Comparison of ENCODE assay signal across 8 cellular contexts in genomic region chrX:17376381-17377046, GRCh38. TPM values are rescaled to one million over a fixed set of nuclear protein-coding genes. Genes with fewer than 3 reads are reported as not detected.
DNase-seq lines count a peak whose midpoint lies in the region; ATAC-seq and TF ChIP-seq lines count a peak whose summit lies in the region.

No MANE protein-coding gene starts in this region.

- H3K9me2 ChIP-seq in MM.1S (replicated peaks; ENCODE audit: insufficient read depth, low read length): no peaks in the 10 kb centered on the region

- H3K9me3 ChIP-seq in ectodermal cell (ENCODE audit: control insufficient read depth, low read length) (no peaks in the 10 kb centered on the region), MM.1S (replicated peaks; ENCODE audit: insufficient read depth, low read length) (no peaks in the 10 kb centered on the region)

- no peaks in the 10 kb centered on the region for H3F3A ChIP-seq in MM.1S (ENCODE audit: insufficient read depth, low read length)

- H3K4me1 ChIP-seq in ectodermal cell (ENCODE audit: control insufficient read depth, insufficient read depth, low read length): no peaks in the 10 kb centered on the region
- no peaks in the 10 kb centered on the region for H3K4me1 ChIP-seq in MM.1S (ENCODE audit: low read length)

- peaks cover 20% of the 10 kb centered on the region for H3K36me3 Mint-ChIP-seq in nephron (ENCODE audit: low read depth)

- H3K9ac ChIP-seq in MM.1S (ENCODE audit: low read length): no peak overlapping the region

- H4K20me1 ChIP-seq in MM.1S (ENCODE audit: insufficient read depth, low read length): no peaks in the 10 kb centered on the region

- peaks cover 20% of the 10 kb centered on the region for H3K9me3 Mint-ChIP-seq in nephron

- peaks cover 49% of the 10 kb centered on the region for H3K4me1 Mint-ChIP-seq in nephron

- no peak overlapping the region for H2AFZ ChIP-seq in MM.1S (ENCODE audit: low read length)

- H3K36me3 ChIP-seq in ectodermal cell (ENCODE audit: control insufficient read depth, insufficient read depth, low read length) (no peaks in the 10 kb centered on the region), MM.1S (replicated peaks; ENCODE audit: insufficient read depth, low read length) (no peaks in the 10 kb centered on the region)

- ATAC-seq in HG03378 (IDR thresholded peaks at IDR 0.05; ENCODE audit: unreplicated experiment): no peak
- ATAC-seq in GM21381 (IDR thresholded peaks at IDR 0.05; ENCODE audit: unreplicated experiment): no peak

- DNase-seq in AG08396 (ENCODE audit: low spot score) (peak; percentile 29), LoVo (ENCODE audit: low spot score) (peak; percentile 2), MM.1S (no peak), SIG-M5 (lab: John Stamatoyannopoulos, UW) (no peak)

- H3K4me3 Mint-ChIP-seq in nephron: peak overlapping the region; percentile 91 to 93 (median 92)

- H3K4me2 ChIP-seq in MM.1S (ENCODE audit: low read depth, low read length): no peak overlapping the region

- no peak for TF ChIP-seq CTCF in nephron (IDR thresholded peaks at IDR 0.05; ENCODE audit: unreplicated experiment in 3 of 3)
- TF ChIP-seq CTCF in MM.1S (IDR thresholded peaks at IDR 0.05; ENCODE audit: low read length): no peak

- peak overlapping the region; percentile 55 for H3K4me3 ChIP-seq in ectodermal cell (ENCODE audit: insufficient read depth, low read depth, low read length)
- no peak overlapping the region for H3K4me3 ChIP-seq in MM.1S (ENCODE audit: low read length)

- no peak overlapping the region for H3K27ac ChIP-seq in ectodermal cell (ENCODE audit: insufficient read depth, low read depth, low read length, poor library complexity, severe bottlenecking)
- no peak overlapping the region for H3K27ac ChIP-seq in MM.1S (ENCODE audit: low read length)

- peak overlapping the region; percentile 47 to 54 (median 50) for H3K27ac Mint-ChIP-seq in nephron

- 1% methylated on average over 37 of the region's 37 CpGs for WGBS in ectodermal cell, 2 experiments

- peaks cover 29% of the 10 kb centered on the region for H3K27me3 ChIP-seq in ectodermal cell (ENCODE audit: control insufficient read depth, insufficient read depth, low read length, poor library complexity, severe bottlenecking)
- no peaks in the 10 kb centered on the region for H3K27me3 ChIP-seq in MM.1S (replicated peaks; ENCODE audit: insufficient read depth, low read length)

- peaks cover 52% of the 10 kb centered on the region for H3K27me3 Mint-ChIP-seq in nephron (ENCODE audit: low read depth)

- H3K79me2 ChIP-seq in MM.1S (ENCODE audit: low read length): no peaks in the 10 kb centered on the region

RNA-seq across cellular contexts. Expression of gene NHS, which starts 1.5 kb away (rescaled TPM):
- 5.9 TPM for polyA plus RNA-seq in ectodermal cell (2013, experiment 1 of 4)
- polyA plus RNA-seq in ectodermal cell (2013, experiment 2 of 4): 7.1 TPM
- polyA plus RNA-seq in ectodermal cell (2013, experiment 3 of 4): 4.9 TPM
- polyA plus RNA-seq in ectodermal cell (2013, experiment 4 of 4): 6.3 TPM

Comparison
In these comparisons a context has a peak if more than half of its experiments do, and no peak if none do; other contexts are left out.
1. DNase-seq: peak in AG08396 (single experiment) and LoVo (single experiment); none in MM.1S (single experiment) and SIG-M5 (single experiment).